In the genomic region with DNA sequence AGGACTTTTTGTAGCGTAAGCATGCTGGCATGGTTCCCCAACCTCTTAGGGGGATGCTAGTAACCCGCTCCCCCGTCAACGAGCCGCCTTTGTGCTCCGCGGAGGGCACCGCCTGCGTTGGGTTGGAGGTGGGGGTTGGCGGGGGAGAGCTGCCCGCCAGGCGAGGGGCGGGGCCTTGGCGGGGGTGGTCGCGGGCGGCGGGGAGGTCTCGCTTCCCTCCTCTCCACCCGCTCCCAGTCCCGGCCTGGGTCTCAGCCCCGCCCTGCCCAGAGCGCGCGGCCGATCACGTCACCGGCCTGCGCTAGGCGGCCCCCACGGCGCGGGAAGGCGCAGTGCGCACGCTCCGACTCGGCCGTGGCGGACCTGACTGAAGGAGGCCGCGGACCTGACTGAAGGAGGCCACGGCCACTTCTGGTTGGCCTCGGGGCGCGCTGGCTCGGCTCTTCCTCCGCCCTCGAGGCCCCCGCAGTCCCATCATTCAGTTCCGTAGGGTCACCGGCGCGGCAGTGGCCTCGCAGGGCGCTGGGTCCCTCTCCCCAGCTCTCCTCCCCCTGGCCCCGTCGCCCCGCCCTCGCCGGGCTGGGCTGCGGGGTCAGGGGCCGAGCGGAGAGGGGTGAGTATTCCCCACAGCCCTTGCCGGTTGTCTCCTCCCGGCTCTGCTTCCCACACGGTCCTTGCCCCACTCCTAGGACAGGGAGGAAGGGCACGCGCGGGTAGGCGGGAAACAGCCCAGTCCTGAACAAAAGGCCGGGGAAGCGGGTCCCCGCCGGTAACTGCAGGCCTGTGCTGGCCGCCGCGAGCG, we compare ENCODE assay signal across 8 cellular contexts. TPM values are rescaled to one million over a fixed set of nuclear protein-coding genes. Genes with fewer than 3 reads are reported as not detected.
DNase-seq lines count a peak whose midpoint lies in the region; ATAC-seq and TF ChIP-seq lines count a peak whose summit lies in the region.

ATG10 (plus strand) TSS at position 330 of the 802 bp plus-strand sequence. CDS start 15,548 bp downstream, outside the sequence.

- no peak for TF ChIP-seq CTCF in endothelial cell (IDR thresholded peaks at IDR 0.05; ENCODE audit: unreplicated experiment)

- H3K4me1 ChIP-seq in HUES48 (ENCODE audit: control insufficient read depth, insufficient read depth, low read length) (peaks cover 26% of the 10 kb centered on the region), NT2/D1 (ENCODE audit: insufficient read depth, insufficient read length) (no peaks in the 10 kb centered on the region)

- peak within 1 kb of the TSS; percentile 77 for H3K4me3 ChIP-seq in HUES48 (ENCODE audit: low read depth, low read length)
- H3K4me3 ChIP-seq in NT2/D1 (ENCODE audit: insufficient read length, low read depth) = peak within 1 kb of the TSS; percentile 75

- no peaks in the 10 kb centered on the region for H3K27me3 ChIP-seq in HUES48 (ENCODE audit: control insufficient read depth, insufficient read depth, low read length)
- no peaks in the 10 kb centered on the region for H3K27me3 ChIP-seq in NT2/D1 (ENCODE audit: insufficient read depth, insufficient read length)

- in situ Hi-C loops in Caki2 (cut with HindIII; ENCODE audit: low pct_unique_long_range_greater_than_20kb, low sequenced_read_pairs) = no loop called here

- peaks cover 3% of the 10 kb centered on the region for H3K27me3 Mint-ChIP-seq in endothelial cell (ENCODE audit: unreplicated experiment)

- peak; percentile 96 for ATAC-seq in GM21423 (IDR thresholded peaks at IDR 0.05; ENCODE audit: unreplicated experiment)

- H3K36me3 ChIP-seq in HUES48 (ENCODE audit: control insufficient read depth, insufficient read depth, low read length) = peaks cover 7% of the 10 kb centered on the region; the same call in 1 of the 2 replicates
- H3K36me3 ChIP-seq in NT2/D1 (ENCODE audit: insufficient read depth, insufficient read length, low read length) = no peaks in the 10 kb centered on the region

- peak within 1 kb of the TSS; percentile 93 for H3K9ac ChIP-seq in HUES48 (ENCODE audit: low read depth, low read length)
- peak within 1 kb of the TSS; percentile 93 for H3K9ac ChIP-seq in NT2/D1 (ENCODE audit: insufficient read length, low read depth)

- peak within 1 kb of the TSS; percentile 90 for H3K4me3 Mint-ChIP-seq in endothelial cell (ENCODE audit: unreplicated experiment)

- DNase-seq in Caki2 (ENCODE audit: low read depth) = peak; percentile 89
- DNase-seq in NT2/D1 (ENCODE audit: low read depth, low spot score) = peak; percentile 82
- DNase-seq in activated CD8-positive, alpha-beta memory T cell treated with anti-CD3 and anti-CD28 coated beads, Interleukin-2, amount 50 U/mL, for 4 hours = peak; percentile 92
- peak; percentile 96 for DNase-seq in endothelial cell (ENCODE audit: low spot score)
- peak; percentile 97 for DNase-seq in midbrain (lab: John Stamatoyannopoulos, UW)
- peak; percentile 88 to 90 for DNase-seq in stimulated activated CD8-positive, alpha-beta memory T cell treated with anti-CD3 and anti-CD28 coated beads, Interleukin-15, amount 100 ng/mL, for 48 hours (ENCODE audit: low read depth in 2 of 2)

- peak within 1 kb of the TSS; percentile 99 for H3K27ac ChIP-seq in HUES48 (ENCODE audit: low read depth, low read length)

- peaks cover 17% of the 10 kb centered on the region for H3K4me1 Mint-ChIP-seq in endothelial cell (ENCODE audit: unreplicated experiment)

- no peaks in the 10 kb centered on the region for H3K9me3 Mint-ChIP-seq in endothelial cell (ENCODE audit: unreplicated experiment)

- peak within 1 kb of the TSS; percentile 89 for H3K27ac Mint-ChIP-seq in endothelial cell (ENCODE audit: unreplicated experiment)

- H3K36me3 Mint-ChIP-seq in endothelial cell (ENCODE audit: low read depth, unreplicated experiment) = no peaks in the 10 kb centered on the region

- no peaks in the 10 kb centered on the region for H3K9me3 ChIP-seq in HUES48 (ENCODE audit: control insufficient read depth, insufficient read depth, low read length)
- no peaks in the 10 kb centered on the region for H3K9me3 ChIP-seq in NT2/D1 (ENCODE audit: insufficient read depth, low read length)

RNA-seq across cellular contexts. Expression of gene ATG10, which starts in this region (rescaled TPM):
- total RNA-seq in Caki2 (2014; rRNA removed; shearing (Covaris generic); ENCODE audit: low replicate concordance) = 26.8 TPM in 2 replicates
- total RNA-seq in endothelial cell (ENCODE audit: unreplicated experiment) = 6.2 TPM

Comparison
In these comparisons a context has a peak if more than half of its experiments do, and no peak if none do; other contexts are left out.
1. Peak in every context shown above with its lines: DNase-seq, ATAC-seq, H3K4me3 ChIP-seq and H3K27ac ChIP-seq.